Comparison of ENCODE assay signal across 8 cellular contexts in the genomic region with DNA sequence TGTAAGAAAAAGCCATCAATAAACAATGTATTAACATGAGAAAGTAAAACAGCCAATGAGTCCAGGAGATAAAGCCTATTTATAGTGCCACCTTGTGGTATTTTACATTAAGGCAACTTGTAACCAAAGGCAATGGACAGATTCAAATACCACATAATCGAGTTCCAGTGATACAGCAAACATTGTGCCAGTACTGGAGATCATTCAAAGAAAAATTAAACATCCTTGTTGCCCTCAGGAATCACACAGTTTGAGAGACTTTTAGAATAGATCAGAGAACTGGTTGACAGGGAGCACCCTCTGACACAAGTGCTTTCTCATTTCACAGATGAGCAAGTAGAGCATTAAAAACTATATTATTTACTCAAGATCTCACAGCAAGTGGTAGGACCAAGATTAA.
A peak's percentile ranks its signal among the peaks of the same experiment; 100 is the strongest.
DNase-seq lines count a peak whose midpoint lies in the region; ATAC-seq and TF ChIP-seq lines count a peak whose summit lies in the region.

No MANE protein-coding gene starts in this region.

- H3K9me3 ChIP-seq in DND-41 (ENCODE audit: insufficient read depth, low read length, severe bottlenecking): no peaks in the 10 kb centered on the region
- no peaks in the 10 kb centered on the region for H3K9me3 ChIP-seq in psoas muscle
- H3K9me3 ChIP-seq in effector memory CD4-positive, alpha-beta T cell (ENCODE audit: control insufficient read depth, low read length): no peaks in the 10 kb centered on the region

- intact Hi-C loops in psoas muscle (cut with DNase I): loop anchor here (1.0 to 5.0 kb wide), 3 partner anchors 232 to 250 kb away; no protein-coding TSS in a partner anchor

- H3K27ac ChIP-seq in DND-41 (ENCODE audit: low read length) (peak overlapping the region; percentile 48; the same call in 1 of the 2 replicates), GM23338 (ENCODE audit: low read depth) (no peak overlapping the region), VCaP (no peak overlapping the region), psoas muscle (no peak overlapping the region)
- no peak overlapping the region for H3K27ac ChIP-seq in effector memory CD4-positive, alpha-beta T cell (ENCODE audit: insufficient read depth, low read length, poor library complexity, severe bottlenecking)

- H3K9ac ChIP-seq in DND-41 (ENCODE audit: low read depth, low read length): no peak overlapping the region

- H3K36me3 Mint-ChIP-seq in GM23338 (ENCODE audit: low read depth): no peaks in the 10 kb centered on the region; the same call in 2 of the 3 replicates

- 0% methylated on average over 1 of the region's 1 CpG for WGBS in psoas muscle, 3 donors

- H3K9me2 ChIP-seq in GM23338 (ENCODE audit: insufficient read depth): no peaks in the 10 kb centered on the region

- no peak overlapping the region for H3K4me2 ChIP-seq in DND-41 (ENCODE audit: insufficient read depth, low read length)
- no peak overlapping the region for H3K4me2 ChIP-seq in GM23338

- H3K4me3 ChIP-seq in DND-41 (ENCODE audit: low read depth in 1 of 2, low read length in 2 of 2) (no peak overlapping the region), GM23338 (no peak overlapping the region), psoas muscle (no peak overlapping the region)
- no peak overlapping the region for H3K4me3 ChIP-seq in effector memory CD4-positive, alpha-beta T cell (ENCODE audit: insufficient read depth, low read depth, low read length, poor library complexity, severe bottlenecking)

- TF ChIP-seq CTCF in DND-41 (IDR thresholded peaks at IDR 0.05; ENCODE audit: borderline replicate concordance, extremely low read depth, low read length, poor library complexity, severe bottlenecking) (peak; percentile 88), GM23338 (conservative IDR thresholded peaks at IDR 0.05; ENCODE audit: low read depth in 2 of 2) (peak; percentile 71 to 83), VCaP (conservative IDR thresholded peaks at IDR 0.05) (peak; percentile 84), psoas muscle (IDR thresholded peaks at IDR 0.05) (peak; percentile 78)

- H3K27me3 Mint-ChIP-seq in GM23338 (ENCODE audit: insufficient read depth, low read depth, poor library complexity): no peaks in the 10 kb centered on the region

- no peak overlapping the region for H3K4me3 Mint-ChIP-seq in GM23338

- H3K4me1 Mint-ChIP-seq in GM23338: no peaks in the 10 kb centered on the region

- H3K27me3 ChIP-seq in DND-41 (ENCODE audit: insufficient read depth, low read length, poor library complexity): no peaks in the 10 kb centered on the region
- H3K27me3 ChIP-seq in GM23338 (ENCODE audit: insufficient read depth): no peaks in the 10 kb centered on the region
- no peaks in the 10 kb centered on the region for H3K27me3 ChIP-seq in psoas muscle (ENCODE audit: insufficient read depth in 3 of 3, low read length in 2 of 3)
- H3K27me3 ChIP-seq in effector memory CD4-positive, alpha-beta T cell (replicated peaks; ENCODE audit: control insufficient read depth, insufficient read depth, low read length, poor library complexity, severe bottlenecking): no peaks in the 10 kb centered on the region

- no peak for DNase-seq in DND-41
- DNase-seq in GM23338 (ENCODE audit: low spot score): peak; percentile 73
- DNase-seq in NCI-H1417 treated with DMSO at 0.1 percent for 48 hours (lab: John Stamatoyannopoulos, UW): peak; percentile 80
- DNase-seq in globus pallidus (ENCODE audit: low spot score): peak; percentile 78
- no peak for DNase-seq in psoas muscle
- DNase-seq in effector memory CD4-positive, alpha-beta T cell: no peak
- DNase-seq in stimulated activated CD4-positive, alpha-beta T cell treated with anti-CD3 and anti-CD28 coated beads, Interleukin-4, amount 100 ng/mL, for 4 hours: no peak

- no peak overlapping the region for H3K27ac Mint-ChIP-seq in GM23338

- H4K20me1 ChIP-seq in DND-41 (ENCODE audit: insufficient read depth, low read length) (no peaks in the 10 kb centered on the region), GM23338 (replicated peaks; ENCODE audit: insufficient read depth) (no peaks in the 10 kb centered on the region)

- H3K79me2 ChIP-seq in DND-41 (ENCODE audit: insufficient read depth, low read length): no peaks in the 10 kb centered on the region
- no peaks in the 10 kb centered on the region for H3K79me2 ChIP-seq in GM23338 (replicated peaks; ENCODE audit: insufficient read depth)

- ATAC-seq in DND-41 (ENCODE audit: insufficient read depth, low read depth) (peak; percentile 87), GM23338 (peak; percentile 69), psoas muscle (peak in 3 of 4 donors; percentile 53 to 81 (median 68))

- H3K4me1 ChIP-seq in DND-41 (ENCODE audit: insufficient read depth, low read length): no peaks in the 10 kb centered on the region
- H3K4me1 ChIP-seq in GM23338 (ENCODE audit: insufficient read depth): no peaks in the 10 kb centered on the region
- no peaks in the 10 kb centered on the region for H3K4me1 ChIP-seq in psoas muscle
- no peaks in the 10 kb centered on the region for H3K4me1 ChIP-seq in effector memory CD4-positive, alpha-beta T cell (ENCODE audit: control insufficient read depth, insufficient read depth, low read length, poor library complexity, severe bottlenecking)

- no peak overlapping the region for H2AFZ ChIP-seq in DND-41 (ENCODE audit: low read depth, low read length)
- no peak overlapping the region for H2AFZ ChIP-seq in GM23338

- H3K36me3 ChIP-seq in DND-41 (ENCODE audit: insufficient read depth, low read length) (peaks cover 62% of the 10 kb centered on the region), GM23338 (ENCODE audit: insufficient read depth) (no peaks in the 10 kb centered on the region), psoas muscle (ENCODE audit: insufficient read depth in 1 of 2, low read depth in 1 of 2) (no peaks in the 10 kb centered on the region)
- peaks cover 16% of the 10 kb centered on the region for H3K36me3 ChIP-seq in effector memory CD4-positive, alpha-beta T cell (ENCODE audit: control insufficient read depth, insufficient read depth, low read length)

- H3F3A ChIP-seq in GM23338 (replicated peaks; ENCODE audit: low read depth): no peaks in the 10 kb centered on the region

- H3K9me3 Mint-ChIP-seq in GM23338: no peaks in the 10 kb centered on the region

TF ChIP-seq in GM23338, 12 proteins besides CTCF, POLR2A, EP300 and RAD21 (continues in another document):
- TF ChIP-seq POLR2AphosphoS5 (IDR thresholded peaks at IDR 0.05; ENCODE audit: low read depth) (no peak), EZH2 (IDR thresholded peaks at IDR 0.05; ENCODE audit: low read depth, unreplicated experiment) (no peak), ZNF331 (CRISPR knock-in tag; IDR thresholded peaks at IDR 0.05; ENCODE audit: low read depth) (no peak), NANOG (IDR thresholded peaks at IDR 0.05; ENCODE audit: borderline replicate concordance) (no peak), STAT1 (IDR thresholded peaks at IDR 0.05; ENCODE audit: unreplicated experiment) (no peak)
- TF ChIP-seq, protein P1, sequence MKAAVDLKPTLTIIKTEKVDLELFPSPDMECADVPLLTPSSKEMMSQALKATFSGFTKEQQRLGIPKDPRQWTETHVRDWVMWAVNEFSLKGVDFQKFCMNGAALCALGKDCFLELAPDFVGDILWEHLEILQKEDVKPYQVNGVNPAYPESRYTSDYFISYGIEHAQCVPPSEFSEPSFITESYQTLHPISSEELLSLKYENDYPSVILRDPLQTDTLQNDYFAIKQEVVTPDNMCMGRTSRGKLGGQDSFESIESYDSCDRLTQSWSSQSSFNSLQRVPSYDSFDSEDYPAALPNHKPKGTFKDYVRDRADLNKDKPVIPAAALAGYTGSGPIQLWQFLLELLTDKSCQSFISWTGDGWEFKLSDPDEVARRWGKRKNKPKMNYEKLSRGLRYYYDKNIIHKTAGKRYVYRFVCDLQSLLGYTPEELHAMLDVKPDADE (IDR thresholded peaks at IDR 0.05): no peak

Comparison
In these comparisons a context has a peak if more than half of its experiments do, and no peak if none do; other contexts are left out.
1. DNase-seq: peak in GM23338 (single experiment), NCI-H1417 treated with DMSO at 0.1 percent for 48 hours (single experiment) and globus pallidus (single experiment); none in DND-41 (single experiment), psoas muscle (0 of 2), effector memory CD4-positive, alpha-beta T cell (0 of 3) and stimulated activated CD4-positive, alpha-beta T cell treated with anti-CD3 and anti-CD28 coated beads, Interleukin-4, amount 100 ng/mL, for 4 hours (0 of 2).
2. Peak in every context shown above with its lines, with median percentiles within 50 percentile points of each other: ATAC-seq and CTCF ChIP-seq.